Comparison of ENCODE assay signal across 10 cellular contexts in the genomic region with DNA sequence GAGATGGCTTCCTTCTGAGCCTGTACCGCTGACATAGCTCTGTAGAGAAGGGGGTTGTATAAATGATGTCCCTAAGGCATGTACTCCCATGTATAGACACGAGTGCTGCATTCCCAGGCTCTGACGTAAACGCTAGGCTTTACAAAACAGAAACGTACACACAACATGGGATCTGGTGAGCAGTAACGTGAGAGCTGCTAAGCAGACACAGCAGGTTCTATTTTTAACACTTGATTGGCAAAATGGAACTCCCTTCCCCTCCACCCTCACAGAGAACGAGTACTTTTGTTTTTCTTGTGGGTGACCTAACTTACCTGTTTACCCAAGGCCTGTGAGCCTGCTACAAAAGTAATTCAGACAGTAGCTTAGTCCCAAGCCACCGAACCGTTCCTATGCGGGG. TPM values are rescaled to one million over a fixed set of nuclear protein-coding genes. Genes with fewer than 3 reads are reported as not detected.
DNase-seq lines count a peak whose midpoint lies in the region; ATAC-seq, FAIRE-seq and TF ChIP-seq lines count a peak whose summit lies in the region.
"Had no signal": no experiment of that assay in that cellular context is flagged by ENCODE, and none has a peak within 500 bp of the region (broad histone marks: within the 10 kb centered on the region; RNA-seq: fewer than 3 reads in every experiment).

No MANE protein-coding gene starts in this region.

- no peaks in the 10 kb centered on the region for H3K79me2 ChIP-seq in smooth muscle cell (ENCODE audit: low read depth)

- in situ Hi-C loops in brain microvascular endothelial cell (cut with HindIII; ENCODE audit: low pct_ligation_motif_present, low sequenced_read_pairs), result no loop called here

- POLR2A ChIA-PET in activated CD8-positive, alpha-beta T cell treated with anti-CD3 and anti-CD28 coated beads, Interleukin-2, amount 10 ng/mL, durations not matched to agents 7 days and 5 days (lab: Charles Lee), result no interaction called here

- no peak for ATAC-seq in HG03378 (IDR thresholded peaks at IDR 0.05; ENCODE audit: unreplicated experiment)
- no peak for ATAC-seq in activated CD8-positive, alpha-beta T cell treated with anti-CD3 and anti-CD28 coated beads, Interleukin-2, amount 10 ng/mL, durations not matched to agents 7 days and 5 days

- peaks cover 18% of the 10 kb centered on the region for H3F3A ChIP-seq in smooth muscle cell (ENCODE audit: low read depth)

- peaks cover 6% of the 10 kb centered on the region for H4K20me1 ChIP-seq in smooth muscle cell (ENCODE audit: low read depth)

- H3K27ac Mint-ChIP-seq in activated CD8-positive, alpha-beta T cell treated with anti-CD3 and anti-CD28 coated beads, Interleukin-2, amount 10 ng/mL, durations not matched to agents 7 days and 5 days, result no peak overlapping the region

- H3K4me3 ChIP-seq in brain microvascular endothelial cell (ENCODE audit: low read depth, low read length) (no peak overlapping the region), smooth muscle cell (peak overlapping the region; percentile 13)

- DNase-seq in NCI-H187 treated with DMSO at 0.1 percent for 48 hours (lab: John Stamatoyannopoulos, UW) (peak; percentile 39), brain microvascular endothelial cell (peak; percentile 95), smooth muscle cell (lab: John Stamatoyannopoulos, UW; ENCODE audit: unreplicated experiment) (no peak), posterior vena cava (ENCODE audit: low spot score) (no peak), MV-4-11 (lab: John Stamatoyannopoulos, UW) (no peak)
- DNase-seq in activated CD8-positive, alpha-beta T cell treated with anti-CD3 and anti-CD28 coated beads, Interleukin-2, amount 10 ng/mL, durations not matched to agents 7 days and 5 days, result no peak
- DNase-seq: T-helper 1 cell had no signal

- no peak overlapping the region for H3K4me3 Mint-ChIP-seq in activated CD8-positive, alpha-beta T cell treated with anti-CD3 and anti-CD28 coated beads, Interleukin-2, amount 10 ng/mL, durations not matched to agents 7 days and 5 days

- H3K4me1 Mint-ChIP-seq in activated CD8-positive, alpha-beta T cell treated with anti-CD3 and anti-CD28 coated beads, Interleukin-2, amount 10 ng/mL, durations not matched to agents 7 days and 5 days (ENCODE audit: low read depth), result no peaks in the 10 kb centered on the region

- H3K4me2 ChIP-seq in smooth muscle cell, result peak overlapping the region; percentile 82

- peak overlapping the region; percentile 61 for H3K27ac ChIP-seq in brain microvascular endothelial cell
- peak overlapping the region; percentile 97 for H3K27ac ChIP-seq in smooth muscle cell (ENCODE audit: low read depth)

- H3K4me1 ChIP-seq in smooth muscle cell (ENCODE audit: low read depth), result peaks cover 3% of the 10 kb centered on the region

- peak; percentile 55 for FAIRE-seq in islet of Langerhans (lab: Jason Lieb, UNC)
- FAIRE-seq: H1 had no signal

- no peaks in the 10 kb centered on the region for H3K9me3 Mint-ChIP-seq in activated CD8-positive, alpha-beta T cell treated with anti-CD3 and anti-CD28 coated beads, Interleukin-2, amount 10 ng/mL, durations not matched to agents 7 days and 5 days (ENCODE audit: insufficient read depth)

- 35% methylated on average over 10 of the region's 10 CpGs for WGBS in smooth muscle cell (ENCODE audit: low lambda C conversion rate)

- TF ChIP-seq CTCF in brain microvascular endothelial cell (IDR thresholded peaks at IDR 0.05; ENCODE audit: low read depth, low read length, missing control alignments), result no peak
- no peak for TF ChIP-seq CTCF in smooth muscle cell (IDR thresholded peaks at IDR 0.05; ENCODE audit: borderline replicate concordance, insufficient read depth, poor library complexity, severe bottlenecking)

- H3K36me3 ChIP-seq in brain microvascular endothelial cell (replicated peaks) (peaks cover 11% of the 10 kb centered on the region), smooth muscle cell (ENCODE audit: low read depth) (no peaks in the 10 kb centered on the region)

- CTCF ChIA-PET in activated CD8-positive, alpha-beta T cell treated with anti-CD3 and anti-CD28 coated beads, Interleukin-2, amount 10 ng/mL, durations not matched to agents 7 days and 5 days (lab: Charles Lee), result interaction anchor here (0.9 to 1.1 kb wide), 2 partner anchors 9 to 210 kb away, joined by 3 read pairs; no protein-coding TSS in a partner anchor

- peak overlapping the region; percentile 80 for H3K9ac ChIP-seq in smooth muscle cell (ENCODE audit: low read depth)

- H3K27me3 Mint-ChIP-seq in activated CD8-positive, alpha-beta T cell treated with anti-CD3 and anti-CD28 coated beads, Interleukin-2, amount 10 ng/mL, durations not matched to agents 7 days and 5 days (ENCODE audit: low read depth), result no peaks in the 10 kb centered on the region

- H2AFZ ChIP-seq in smooth muscle cell (ENCODE audit: low read depth), result peak overlapping the region; percentile 52

- H3K27me3 ChIP-seq in brain microvascular endothelial cell (replicated peaks), result no peaks in the 10 kb centered on the region
- no peaks in the 10 kb centered on the region for H3K27me3 ChIP-seq in smooth muscle cell (ENCODE audit: low read depth)

- peaks cover 13% of the 10 kb centered on the region for H3K36me3 Mint-ChIP-seq in activated CD8-positive, alpha-beta T cell treated with anti-CD3 and anti-CD28 coated beads, Interleukin-2, amount 10 ng/mL, durations not matched to agents 7 days and 5 days (ENCODE audit: low read depth)

- intact Hi-C loops in posterior vena cava (cut with DNase I), result no loop called here

- no peaks in the 10 kb centered on the region for H3K9me3 ChIP-seq in smooth muscle cell (replicated peaks; ENCODE audit: low read depth)

RNA-seq across cellular contexts. Expression of a gene that starts 36.0 kb away (rescaled TPM):
- total RNA-seq in smooth muscle cell, result 3.7 and 6.0 TPM in 2 replicates
- polyA plus RNA-seq in smooth muscle cell, result 14.0 and 14.3 TPM in 2 replicates
- 10 to 100 TPM; 12.3 to 15.7 TPM for total RNA-seq in posterior vena cava
- total RNA-seq in activated CD8-positive, alpha-beta T cell treated with anti-CD3 and anti-CD28 coated beads, Interleukin-2, amount 10 ng/mL, durations not matched to agents 7 days and 5 days, result 10 to 100 TPM; 18.6 to 19.1 TPM

RNA-seq across cellular contexts. Expression of a gene that starts 51.3 kb away (rescaled TPM):
- total RNA-seq in smooth muscle cell, result 18.9 and 20.2 TPM in 2 replicates
- 9.8 and 13.1 TPM in 2 replicates for polyA plus RNA-seq in smooth muscle cell
- 10 to 100 TPM; 20.6 to 21.3 TPM for total RNA-seq in posterior vena cava
- 10 to 100 TPM; 18.5 to 18.9 TPM for total RNA-seq in activated CD8-positive, alpha-beta T cell treated with anti-CD3 and anti-CD28 coated beads, Interleukin-2, amount 10 ng/mL, durations not matched to agents 7 days and 5 days

Comparison
In these comparisons a context has a peak if more than half of its experiments do, and no peak if none do; other contexts are left out.
1. DNase-seq: peak in NCI-H187 treated with DMSO at 0.1 percent for 48 hours (single experiment) and brain microvascular endothelial cell (single experiment); none in smooth muscle cell (single experiment), posterior vena cava (single experiment), activated CD8-positive, alpha-beta T cell treated with anti-CD3 and anti-CD28 coated beads, Interleukin-2, amount 10 ng/mL, durations not matched to agents 7 days and 5 days (single experiment) and MV-4-11 (single experiment).